In the genomic region with DNA sequence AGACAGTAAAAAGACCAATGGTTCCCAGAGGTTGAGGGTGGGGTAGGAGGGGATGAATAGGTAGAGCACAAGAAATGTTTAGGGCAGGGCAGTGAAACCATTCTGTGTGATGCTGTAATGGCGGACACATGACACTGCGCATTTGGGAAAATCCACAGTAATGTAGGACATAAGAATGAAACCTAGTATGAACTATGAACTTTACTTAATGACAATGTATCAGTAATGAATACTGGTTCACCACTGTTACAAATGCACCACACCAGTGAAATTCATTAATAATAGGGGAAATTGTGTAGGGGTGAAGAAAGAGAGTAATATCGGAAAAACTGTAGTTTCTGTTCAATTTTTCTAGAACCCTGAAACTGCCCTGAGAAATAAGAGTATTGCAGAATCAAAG, we compare ENCODE assay signal across 21 cellular contexts. TPM values are rescaled to one million over a fixed set of nuclear protein-coding genes. Genes with fewer than 3 reads are reported as not detected.
DNase-seq lines count a peak whose midpoint lies in the region; ATAC-seq lines count a peak whose summit lies in the region.
"Had no signal": no experiment of that assay in that cellular context is flagged by ENCODE, and none has a peak within 500 bp of the region (broad histone marks: within the 10 kb centered on the region; RNA-seq: fewer than 3 reads in every experiment).

No MANE protein-coding gene starts in this region.

- no peak for DNase-seq in activated T-cell treated with anti-CD3 and anti-CD28 coated beads, Interleukin-2, amount 50 U/mL, for 4 hours
- DNase-seq in activated T-cell treated with anti-CD3 and anti-CD28 coated beads, Interleukin-2, amount 50 U/mL, for 1 hour: no peak
- DNase-seq in activated CD8-positive, alpha-beta T cell treated with anti-CD3 and anti-CD28 coated beads, Interleukin-2, amount 10 ng/mL, durations not matched to agents 7 days and 5 days: no peak
- DNase-seq in nucleus accumbens (lab: John Stamatoyannopoulos, UW): no peak
- no peak for DNase-seq in kidney tubule cell (ENCODE audit: low spot score)
- DNase-seq: activated gamma-delta T cell treated with Interleukin-2 at 50 U/mL for 16 hours; Karpas-422; kidney; naive thymus-derived CD8-positive, alpha-beta T cell; NCI-H1105 treated with DMSO at 0.1 percent for 48 hours; NCI-H526 treated with DMSO at 0.1 percent for 48 hours; PC-3; SJCRH30; spleen; thyroid gland had no signal

- no peaks in the 10 kb centered on the region for H3K27me3 Mint-ChIP-seq in activated T-cell treated with anti-CD3 and anti-CD28 coated beads, Interleukin-2, amount 50 U/mL, for 4 hours (ENCODE audit: low read depth)
- H3K27me3 Mint-ChIP-seq in activated CD8-positive, alpha-beta T cell treated with anti-CD3 and anti-CD28 coated beads, Interleukin-2, amount 10 ng/mL, durations not matched to agents 7 days and 5 days (ENCODE audit: low read depth): no peaks in the 10 kb centered on the region
- no peaks in the 10 kb centered on the region for H3K27me3 Mint-ChIP-seq in stimulated activated memory B cell treated with anti-CD40 and anti-IgM and Interleukin-4, amounts not matched to agents 10 μg/mL and 1 μg/mL and 100 μg/mL, for 72 hours
- H3K27me3 Mint-ChIP-seq: naive thymus-derived CD8-positive, alpha-beta T cell had no signal

- ATAC-seq in activated T-cell treated with anti-CD3 and anti-CD28 coated beads, Interleukin-2, amount 50 U/mL, for 4 hours: no peak
- ATAC-seq in GM19463 (IDR thresholded peaks at IDR 0.05; ENCODE audit: unreplicated experiment): peak; percentile 44
- ATAC-seq in activated CD8-positive, alpha-beta T cell treated with anti-CD3 and anti-CD28 coated beads, Interleukin-2, amount 10 ng/mL, durations not matched to agents 7 days and 5 days: no peak
- ATAC-seq in stimulated activated memory B cell treated with anti-CD40 and anti-IgM and Interleukin-4, amounts not matched to agents 10 μg/mL and 1 μg/mL and 100 μg/mL, for 72 hours: peak; percentile 78
- ATAC-seq in HG03175 (IDR thresholded peaks at IDR 0.05; ENCODE audit: unreplicated experiment): no peak
- ATAC-seq: A549; naive thymus-derived CD8-positive, alpha-beta T cell; PC-3; WTC11 had no signal

- no peaks in the 10 kb centered on the region for H3K9me3 Mint-ChIP-seq in activated T-cell treated with anti-CD3 and anti-CD28 coated beads, Interleukin-2, amount 50 U/mL, for 4 hours
- no peaks in the 10 kb centered on the region for H3K9me3 Mint-ChIP-seq in activated CD8-positive, alpha-beta T cell treated with anti-CD3 and anti-CD28 coated beads, Interleukin-2, amount 10 ng/mL, durations not matched to agents 7 days and 5 days (ENCODE audit: insufficient read depth)
- H3K9me3 Mint-ChIP-seq in stimulated activated memory B cell treated with anti-CD40 and anti-IgM and Interleukin-4, amounts not matched to agents 10 μg/mL and 1 μg/mL and 100 μg/mL, for 72 hours: no peaks in the 10 kb centered on the region
- H3K9me3 Mint-ChIP-seq: naive thymus-derived CD8-positive, alpha-beta T cell; T-helper 2 cell treated with Interferon-gamma antibody and Interleukin-4, amounts not matched to agents 5 μg/mL and 100 μg/mL, for 36 hours; WTC11 had no signal

- peak overlapping the region; percentile 21 for H3K4me3 Mint-ChIP-seq in activated T-cell treated with anti-CD3 and anti-CD28 coated beads, Interleukin-2, amount 50 U/mL, for 4 hours
- H3K4me3 Mint-ChIP-seq in activated CD8-positive, alpha-beta T cell treated with anti-CD3 and anti-CD28 coated beads, Interleukin-2, amount 10 ng/mL, durations not matched to agents 7 days and 5 days: no peak overlapping the region
- peak overlapping the region; percentile 50 for H3K4me3 Mint-ChIP-seq in stimulated activated memory B cell treated with anti-CD40 and anti-IgM and Interleukin-4, amounts not matched to agents 10 μg/mL and 1 μg/mL and 100 μg/mL, for 72 hours
- H3K4me3 Mint-ChIP-seq: T-helper 2 cell treated with Interferon-gamma antibody and Interleukin-4, amounts not matched to agents 5 μg/mL and 100 μg/mL, for 36 hours; WTC11 had no signal

- H3K27ac Mint-ChIP-seq in activated CD8-positive, alpha-beta T cell treated with anti-CD3 and anti-CD28 coated beads, Interleukin-2, amount 10 ng/mL, durations not matched to agents 7 days and 5 days: peak overlapping the region; percentile 25
- H3K27ac Mint-ChIP-seq in stimulated activated memory B cell treated with anti-CD40 and anti-IgM and Interleukin-4, amounts not matched to agents 10 μg/mL and 1 μg/mL and 100 μg/mL, for 72 hours: peak overlapping the region; percentile 82
- H3K27ac Mint-ChIP-seq: T-helper 2 cell treated with Interferon-gamma antibody and Interleukin-4, amounts not matched to agents 5 μg/mL and 100 μg/mL, for 36 hours; WTC11 had no signal

- H3K4me1 Mint-ChIP-seq in activated T-cell treated with anti-CD3 and anti-CD28 coated beads, Interleukin-2, amount 50 U/mL, for 4 hours (ENCODE audit: low read depth): peaks cover 76% of the 10 kb centered on the region
- H3K4me1 Mint-ChIP-seq in activated CD8-positive, alpha-beta T cell treated with anti-CD3 and anti-CD28 coated beads, Interleukin-2, amount 10 ng/mL, durations not matched to agents 7 days and 5 days (ENCODE audit: low read depth): peaks cover 68% of the 10 kb centered on the region
- H3K4me1 Mint-ChIP-seq in stimulated activated memory B cell treated with anti-CD40 and anti-IgM and Interleukin-4, amounts not matched to agents 10 μg/mL and 1 μg/mL and 100 μg/mL, for 72 hours: peaks cover 72% of the 10 kb centered on the region

- CTCF ChIA-PET in activated CD8-positive, alpha-beta T cell treated with anti-CD3 and anti-CD28 coated beads, Interleukin-2, amount 10 ng/mL, durations not matched to agents 7 days and 5 days (lab: Charles Lee): no interaction called here

- H3K36me3 Mint-ChIP-seq in activated T-cell treated with anti-CD3 and anti-CD28 coated beads, Interleukin-2, amount 50 U/mL, for 4 hours (ENCODE audit: insufficient read depth): peaks cover 55% of the 10 kb centered on the region
- peaks cover 83% of the 10 kb centered on the region for H3K36me3 Mint-ChIP-seq in activated CD8-positive, alpha-beta T cell treated with anti-CD3 and anti-CD28 coated beads, Interleukin-2, amount 10 ng/mL, durations not matched to agents 7 days and 5 days (ENCODE audit: low read depth)
- peaks cover 74% of the 10 kb centered on the region for H3K36me3 Mint-ChIP-seq in stimulated activated memory B cell treated with anti-CD40 and anti-IgM and Interleukin-4, amounts not matched to agents 10 μg/mL and 1 μg/mL and 100 μg/mL, for 72 hours

- POLR2A ChIA-PET in activated CD8-positive, alpha-beta T cell treated with anti-CD3 and anti-CD28 coated beads, Interleukin-2, amount 10 ng/mL, durations not matched to agents 7 days and 5 days (lab: Charles Lee): no interaction called here

RNA-seq across cellular contexts. Expression of gene ERH, which starts 5.6 kb away (rescaled TPM):
- total RNA-seq in activated T-cell treated with anti-CD3 and anti-CD28 coated beads, Interleukin-2, amount 50 U/mL, for 4 hours: 100 to 1,000 TPM; 366 to 396 (median 372) TPM
- total RNA-seq in activated CD8-positive, alpha-beta T cell treated with anti-CD3 and anti-CD28 coated beads, Interleukin-2, amount 10 ng/mL, durations not matched to agents 7 days and 5 days: 100 to 1,000 TPM; 290 to 318 TPM

RNA-seq across cellular contexts. Expression of gene SLC39A9, which starts 6.0 kb away (rescaled TPM):
- total RNA-seq in activated T-cell treated with anti-CD3 and anti-CD28 coated beads, Interleukin-2, amount 50 U/mL, for 4 hours: 10 to 100 TPM; 44.0 to 49.6 (median 44.9) TPM
- 10 to 100 TPM; 44.5 to 46.2 TPM for total RNA-seq in activated CD8-positive, alpha-beta T cell treated with anti-CD3 and anti-CD28 coated beads, Interleukin-2, amount 10 ng/mL, durations not matched to agents 7 days and 5 days

Comparison
In these comparisons a context has a peak if more than half of its experiments do, and no peak if none do; other contexts are left out.
1. ATAC-seq: peak in GM19463 (single experiment) and stimulated activated memory B cell treated with anti-CD40 and anti-IgM and Interleukin-4, amounts not matched to agents 10 μg/mL and 1 μg/mL and 100 μg/mL, for 72 hours (single experiment); none in activated T-cell treated with anti-CD3 and anti-CD28 coated beads, Interleukin-2, amount 50 U/mL, for 4 hours (0 of 2), activated CD8-positive, alpha-beta T cell treated with anti-CD3 and anti-CD28 coated beads, Interleukin-2, amount 10 ng/mL, durations not matched to agents 7 days and 5 days (single experiment) and HG03175 (single experiment).